1 cellular context compared by ENCODE assay signal in genomic region chr3:142961539-142961938, GRCh38.
TF ChIP-seq lines count a peak whose summit lies in the region.

No MANE protein-coding gene starts in this region.

TF ChIP-seq in liver, 16 proteins besides CTCF, POLR2A, EP300 and RAD21 (continued from another document):
- no peak for TF ChIP-seq ATF3 (IDR thresholded peaks at IDR 0.05)
- no peak for TF ChIP-seq GABPA (IDR thresholded peaks at IDR 0.05 in 1 of 2, conservative IDR thresholded peaks at IDR 0.05 in 1 of 2)
- no peak for TF ChIP-seq NR2F2 (IDR thresholded peaks at IDR 0.05)
- TF ChIP-seq HNF4A (conservative IDR thresholded peaks at IDR 0.05): no peak
- TF ChIP-seq YY1 (IDR thresholded peaks at IDR 0.05): no peak
- no peak for TF ChIP-seq REST (IDR thresholded peaks at IDR 0.05)
- no peak for TF ChIP-seq ZBTB33 (IDR thresholded peaks at IDR 0.05)
- TF ChIP-seq TAF1 (conservative IDR thresholded peaks at IDR 0.05): no peak
- TF ChIP-seq FOXA2 (IDR thresholded peaks at IDR 0.05): no peak
- TF ChIP-seq FOXA1 (IDR thresholded peaks at IDR 0.05): no peak
